In the genomic region with DNA sequence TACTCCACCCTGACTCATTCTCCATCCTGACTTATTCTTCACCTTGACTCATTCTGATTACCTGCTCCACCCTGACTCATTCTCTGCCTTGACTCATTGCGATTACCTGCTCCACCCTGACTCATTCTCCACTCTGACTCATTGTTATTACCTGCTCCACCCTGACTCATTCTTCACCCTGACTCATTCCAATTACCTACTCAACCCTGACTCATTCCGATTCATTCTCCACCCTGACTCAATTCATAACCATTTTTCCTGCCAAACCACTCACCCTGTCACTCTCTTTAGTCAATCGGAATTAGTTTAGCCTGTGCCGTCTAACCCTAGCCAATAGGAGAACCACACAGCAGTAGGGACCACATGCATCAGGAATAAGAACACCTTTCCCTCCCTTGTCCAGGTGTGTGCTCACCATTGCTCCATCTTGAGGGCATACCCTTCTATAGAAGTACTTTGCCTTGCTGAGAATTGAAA, we compare ENCODE assay signal across 1 cellular context.
TF ChIP-seq lines count a peak whose summit lies in the region.

No MANE protein-coding gene starts in this region.

TF ChIP-seq in GM12878, 131 proteins besides CTCF, POLR2A, EP300 and RAD21 (continued from another document and continues in another):
- TF ChIP-seq, protein P1, sequence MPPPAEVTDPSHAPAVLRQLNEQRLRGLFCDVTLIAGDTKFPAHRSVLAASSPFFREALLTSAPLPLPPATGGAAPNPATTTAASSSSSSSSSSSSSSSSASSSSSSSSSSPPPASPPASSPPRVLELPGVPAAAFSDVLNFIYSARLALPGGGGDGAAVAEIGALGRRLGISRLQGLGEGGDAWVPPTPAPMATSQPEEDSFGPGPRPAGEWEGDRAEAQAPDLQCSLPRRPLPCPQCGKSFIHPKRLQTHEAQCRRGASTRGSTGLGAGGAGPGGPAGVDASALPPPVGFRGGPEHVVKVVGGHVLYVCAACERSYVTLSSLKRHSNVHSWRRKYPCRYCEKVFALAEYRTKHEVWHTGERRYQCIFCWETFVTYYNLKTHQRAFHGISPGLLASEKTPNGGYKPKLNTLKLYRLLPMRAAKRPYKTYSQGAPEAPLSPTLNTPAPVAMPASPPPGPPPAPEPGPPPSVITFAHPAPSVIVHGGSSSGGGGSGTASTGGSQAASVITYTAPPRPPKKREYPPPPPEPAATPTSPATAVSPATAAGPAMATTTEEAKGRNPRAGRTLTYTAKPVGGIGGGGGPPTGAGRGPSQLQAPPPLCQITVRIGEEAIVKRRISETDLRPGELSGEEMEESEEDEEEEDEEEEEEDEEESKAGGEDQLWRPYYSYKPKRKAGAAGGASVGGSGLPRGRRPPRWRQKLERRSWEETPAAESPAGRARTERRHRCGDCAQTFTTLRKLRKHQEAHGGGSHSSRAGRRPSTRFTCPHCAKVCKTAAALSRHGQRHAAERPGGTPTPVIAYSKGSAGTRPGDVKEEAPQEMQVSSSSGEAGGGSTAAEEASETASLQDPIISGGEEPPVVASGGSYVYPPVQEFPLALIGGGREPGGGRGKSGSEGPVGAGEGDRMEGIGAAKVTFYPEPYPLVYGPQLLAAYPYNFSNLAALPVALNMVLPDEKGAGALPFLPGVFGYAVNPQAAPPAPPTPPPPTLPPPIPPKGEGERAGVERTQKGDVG (CRISPR knock-in tag; IDR thresholded peaks at IDR 0.05): no peak
- no peak for TF ChIP-seq MXI1 (IDR thresholded peaks at IDR 0.05; ENCODE audit: low read depth, low read length)
- TF ChIP-seq NFXL1 (IDR thresholded peaks at IDR 0.05; ENCODE audit: borderline replicate concordance): no peak
- TF ChIP-seq SKIL (IDR thresholded peaks at IDR 0.05; ENCODE audit: low read depth, poor library complexity, severe bottlenecking): no peak
- TF ChIP-seq SUZ12 (IDR thresholded peaks at IDR 0.05; ENCODE audit: unreplicated experiment): no peak
- TF ChIP-seq CBX5 (IDR thresholded peaks at IDR 0.05; ENCODE audit: low read depth): 0 out of 2 replicates have a peak, but pooled peaks have one; percentile 22
- TF ChIP-seq NKRF (conservative IDR thresholded peaks at IDR 0.05): no peak
- no peak for TF ChIP-seq ESRRA (IDR thresholded peaks at IDR 0.05; ENCODE audit: low read length)
- TF ChIP-seq, protein P2, sequence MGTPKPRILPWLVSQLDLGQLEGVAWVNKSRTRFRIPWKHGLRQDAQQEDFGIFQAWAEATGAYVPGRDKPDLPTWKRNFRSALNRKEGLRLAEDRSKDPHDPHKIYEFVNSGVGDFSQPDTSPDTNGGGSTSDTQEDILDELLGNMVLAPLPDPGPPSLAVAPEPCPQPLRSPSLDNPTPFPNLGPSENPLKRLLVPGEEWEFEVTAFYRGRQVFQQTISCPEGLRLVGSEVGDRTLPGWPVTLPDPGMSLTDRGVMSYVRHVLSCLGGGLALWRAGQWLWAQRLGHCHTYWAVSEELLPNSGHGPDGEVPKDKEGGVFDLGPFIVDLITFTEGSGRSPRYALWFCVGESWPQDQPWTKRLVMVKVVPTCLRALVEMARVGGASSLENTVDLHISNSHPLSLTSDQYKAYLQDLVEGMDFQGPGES (IDR thresholded peaks at IDR 0.05): no peak
- TF ChIP-seq, protein P3, sequence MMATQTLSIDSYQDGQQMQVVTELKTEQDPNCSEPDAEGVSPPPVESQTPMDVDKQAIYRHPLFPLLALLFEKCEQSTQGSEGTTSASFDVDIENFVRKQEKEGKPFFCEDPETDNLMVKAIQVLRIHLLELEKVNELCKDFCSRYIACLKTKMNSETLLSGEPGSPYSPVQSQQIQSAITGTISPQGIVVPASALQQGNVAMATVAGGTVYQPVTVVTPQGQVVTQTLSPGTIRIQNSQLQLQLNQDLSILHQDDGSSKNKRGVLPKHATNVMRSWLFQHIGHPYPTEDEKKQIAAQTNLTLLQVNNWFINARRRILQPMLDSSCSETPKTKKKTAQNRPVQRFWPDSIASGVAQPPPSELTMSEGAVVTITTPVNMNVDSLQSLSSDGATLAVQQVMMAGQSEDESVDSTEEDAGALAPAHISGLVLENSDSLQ (IDR thresholded peaks at IDR 0.05): peak; percentile 57
- peak; percentile 74 for TF ChIP-seq RUNX3 (IDR thresholded peaks at IDR 0.05; ENCODE audit: low read length)
- TF ChIP-seq RB1 (IDR thresholded peaks at IDR 0.05; ENCODE audit: borderline replicate concordance): no peak
- TF ChIP-seq SMAD1 (IDR thresholded peaks at IDR 0.05; ENCODE audit: low read depth, partially characterized antibody): no peak
- no peak for TF ChIP-seq TAF1 (IDR thresholded peaks at IDR 0.05; ENCODE audit: borderline replicate concordance, low read depth, low read length)
- no peak for TF ChIP-seq RFX5 (IDR thresholded peaks at IDR 0.05; ENCODE audit: low read depth, low read length)
- TF ChIP-seq BCL3 (IDR thresholded peaks at IDR 0.05; ENCODE audit: borderline replicate concordance, insufficient read depth, low read depth, low read length, poor library complexity, severe bottlenecking): peak; percentile 92
- no peak for TF ChIP-seq NR2F1 (conservative IDR thresholded peaks at IDR 0.05)
- TF ChIP-seq KLF5 (IDR thresholded peaks at IDR 0.05; ENCODE audit: partially characterized antibody): no peak
- no peak for TF ChIP-seq EZH2 (IDR thresholded peaks at IDR 0.05; ENCODE audit: borderline replicate concordance, control insufficient read depth, low read depth, low read length)
- no peak for TF ChIP-seq ZBTB11 (CRISPR knock-in tag; IDR thresholded peaks at IDR 0.05)
- no peak for TF ChIP-seq STAT1 (conservative IDR thresholded peaks at IDR 0.05)
- TF ChIP-seq ATF7 (IDR thresholded peaks at IDR 0.05; ENCODE audit: low read depth): peak; percentile 64; the same call in 1 of the 2 replicates
- TF ChIP-seq PML (IDR thresholded peaks at IDR 0.05; ENCODE audit: low read length): peak; percentile 45; the same call in 1 of the 2 replicates
- TF ChIP-seq MTA3 (IDR thresholded peaks at IDR 0.05; ENCODE audit: borderline replicate concordance, low read length): 0 out of 2 replicates have a peak, but pooled peaks have one; percentile 29
- no peak for TF ChIP-seq BHLHE40 (IDR thresholded peaks at IDR 0.05; ENCODE audit: borderline replicate concordance in 1 of 2, low read depth in 2 of 2, low read length in 1 of 2)
- TF ChIP-seq MEF2B (IDR thresholded peaks at IDR 0.05; ENCODE audit: partially characterized antibody, poor library complexity, severe bottlenecking): no peak
- TF ChIP-seq RAD51 (IDR thresholded peaks at IDR 0.05): no peak
- TF ChIP-seq KAT2A (conservative IDR thresholded peaks at IDR 0.05; ENCODE audit: control insufficient read depth, low read depth, low read length): no peak
- TF ChIP-seq ASH2L (IDR thresholded peaks at IDR 0.05; ENCODE audit: borderline replicate concordance, low read depth): no peak
- no peak for TF ChIP-seq CHD1 (IDR thresholded peaks at IDR 0.05; ENCODE audit: low read depth, low read length)
- TF ChIP-seq E2F8 (IDR thresholded peaks at IDR 0.05; ENCODE audit: low read depth, partially characterized antibody): no peak
- peak; percentile 73; the same call in 1 of the 2 replicates for TF ChIP-seq IRF4 (IDR thresholded peaks at IDR 0.05; ENCODE audit: low read depth, low read length)
- TF ChIP-seq CREM (IDR thresholded peaks at IDR 0.05; ENCODE audit: low read depth): peak; percentile 75
- TF ChIP-seq, protein P4, sequence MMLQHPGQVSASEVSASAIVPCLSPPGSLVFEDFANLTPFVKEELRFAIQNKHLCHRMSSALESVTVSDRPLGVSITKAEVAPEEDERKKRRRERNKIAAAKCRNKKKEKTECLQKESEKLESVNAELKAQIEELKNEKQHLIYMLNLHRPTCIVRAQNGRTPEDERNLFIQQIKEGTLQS (IDR thresholded peaks at IDR 0.05; ENCODE audit: borderline replicate concordance, extremely low read depth, low read depth, low read length): no peak
- TF ChIP-seq, protein P5, sequence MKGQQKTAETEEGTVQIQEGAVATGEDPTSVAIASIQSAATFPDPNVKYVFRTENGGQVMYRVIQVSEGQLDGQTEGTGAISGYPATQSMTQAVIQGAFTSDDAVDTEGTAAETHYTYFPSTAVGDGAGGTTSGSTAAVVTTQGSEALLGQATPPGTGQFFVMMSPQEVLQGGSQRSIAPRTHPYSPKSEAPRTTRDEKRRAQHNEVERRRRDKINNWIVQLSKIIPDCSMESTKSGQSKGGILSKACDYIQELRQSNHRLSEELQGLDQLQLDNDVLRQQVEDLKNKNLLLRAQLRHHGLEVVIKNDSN (IDR thresholded peaks at IDR 0.05; ENCODE audit: borderline replicate concordance, extremely low read length, insufficient read depth, low read depth, low read length): no peak
- TF ChIP-seq MTA2 (IDR thresholded peaks at IDR 0.05; ENCODE audit: low read depth): peak; percentile 79
- no peak for TF ChIP-seq HDGF (IDR thresholded peaks at IDR 0.05)
- peak; percentile 80; the same call in 1 of the 2 replicates for TF ChIP-seq FOXM1 (IDR thresholded peaks at IDR 0.05; ENCODE audit: low read depth, low read length)
